ENCODE assay signal across 24 cellular contexts in genomic region chr1:167528057-167528705, GRCh38. TPM values are rescaled to one million over a fixed set of nuclear protein-coding genes. Genes with fewer than 3 reads are reported as not detected.
"Had no signal": no experiment of that assay in that cellular context is flagged by ENCODE, and none has a peak within 500 bp of the region (broad histone marks: within the 10 kb centered on the region; RNA-seq: fewer than 3 reads in every experiment).

No MANE protein-coding gene starts in this region.

- ATAC-seq: HepG2, Panc1, PC-3 had no signal

- DNase-seq: IMR-90, Kasumi-1, MM.1S, NCI-H1092 treated with DMSO at 0.1 percent for 48 hours, NCI-H1436, NCI-H187, NCI-H2029, NCI-H2081 treated with DMSO at 0.1 percent for 48 hours, NCI-H2171, NCI-H226, NCI-H446, NCI-H510A, NCI-H524 treated with DMSO at 0.1 percent for 48 hours, NCI-H69, NCI-H774, PC-3, SHP77, SK-N-SH had no signal

- H3K27ac ChIP-seq: KMS-11, RWPE1 had no signal

- FAIRE-seq: HepG2 had no signal

- H3K9me3 ChIP-seq: SK-N-SH had no signal

RNA-seq across cellular contexts. Expression of gene CD247, which starts 9.9 kb away (rescaled TPM):
- total RNA-seq: HT-29, IMR-90, M059J, PC-3 had no signal
- polyA plus RNA-seq: HepG2, IMR-90 had no signal
